ENCODE assay signal across 12 cellular contexts in genomic region chr2:6927186-6927585, GRCh38. TPM values are rescaled to one million over a fixed set of nuclear protein-coding genes. Genes with fewer than 3 reads are reported as not detected.
DNase-seq lines count a peak whose midpoint lies in the region; FAIRE-seq and TF ChIP-seq lines count a peak whose summit lies in the region.
"Had no signal": no experiment of that assay in that cellular context is flagged by ENCODE, and none has a peak within 500 bp of the region (broad histone marks: within the 10 kb centered on the region; RNA-seq: fewer than 3 reads in every experiment).

No MANE protein-coding gene starts in this region.

- H2AFZ ChIP-seq in SK-N-SH (ENCODE audit: low read depth): no peak overlapping the region

- H3K4me3 ChIP-seq in SK-N-SH (ENCODE audit: low read depth in 2 of 2, low read length in 1 of 2) (no peak overlapping the region), fibroblast of the aortic adventitia (ENCODE audit: low read depth, low read length) (no peak overlapping the region), mesodermal cell (ENCODE audit: extremely low read depth, insufficient read depth, low read length, poor library complexity, severe bottlenecking) (no peak overlapping the region), thyroid gland (replicated peaks in 1 of 3) (no peak overlapping the region), tibial nerve (no peak overlapping the region)

- intact Hi-C loops in thyroid gland (cut with DNase I) (loop anchor here (5.0 kb wide), 1 partner anchor 45 kb away; no protein-coding TSS in a partner anchor), MCF 10A (cut with micrococcal nuclease) (no loop called here)

- CTCF ChIA-PET in SK-N-SH (lab: Yijun Ruan, JAX) (interaction anchor here (1.2 to 25.9 kb wide), 4 partner anchors 8 to 131 kb away, joined by 4 to 437 read pairs (median 15); no protein-coding TSS in a partner anchor), MCF 10A (lab: Yijun Ruan, JAX) (interaction anchor here (0.6 to 0.9 kb wide), 2 partner anchors 117 to 1132 kb away, joined by 3 read pairs; no protein-coding TSS in a partner anchor)

- H3K36me3 ChIP-seq in SK-N-SH (replicated peaks in 1 of 2; ENCODE audit: control insufficient read depth in 1 of 2, insufficient read depth in 2 of 2, low read length in 1 of 2) (peaks cover 0 to 4% of the 10 kb centered on the region in 2 experiments), mesodermal cell (ENCODE audit: control insufficient read depth, insufficient read depth, low read length) (peaks cover 5% of the 10 kb centered on the region), thyroid gland (no peaks in the 10 kb centered on the region), tibial nerve (no peaks in the 10 kb centered on the region)

- no peak overlapping the region for H3K4me2 ChIP-seq in SK-N-SH

- no peaks in the 10 kb centered on the region for H3F3A ChIP-seq in SK-N-SH (replicated peaks; ENCODE audit: insufficient read depth)

- no peak for FAIRE-seq in RCC 7860 (lab: Jason Lieb, UNC)
- FAIRE-seq: bronchial epithelial cell had no signal

- TF ChIP-seq CTCF in SK-N-SH (IDR thresholded peaks at IDR 0.05) (no peak), fibroblast of the aortic adventitia (IDR thresholded peaks at IDR 0.05; ENCODE audit: insufficient read depth, low read length) (no peak), thyroid gland (IDR thresholded peaks at IDR 0.05) (no peak), tibial nerve (IDR thresholded peaks at IDR 0.05) (no peak), MCF 10A (IDR thresholded peaks at IDR 0.05; ENCODE audit: unreplicated experiment) (no peak)

- H3K27me3 ChIP-seq in SK-N-SH (ENCODE audit: insufficient read depth) (no peaks in the 10 kb centered on the region), thyroid gland (no peaks in the 10 kb centered on the region), tibial nerve (no peaks in the 10 kb centered on the region)

- WGBS in SK-N-SH (ENCODE audit: low lambda C conversion rate): 49% methylated on average over 3 of the region's 3 CpGs
- 77% methylated on average over 1 to 3 of the region's 3 CpGs for WGBS in mesodermal cell (ENCODE audit: insufficient coverage in 2 of 2), 2 experiments
- WGBS in thyroid gland, 2 donors: 15 to 21% methylated on average over 3 of the region's 3 CpGs
- 58 to 67% methylated on average over 3 of the region's 3 CpGs for whole genome bisulfite sequencing in tibial nerve, 2 donors

- TF ChIP-seq EP300 in SK-N-SH (IDR thresholded peaks at IDR 0.05; ENCODE audit: borderline replicate concordance in 1 of 2, low read depth in 1 of 2, low read length in 1 of 2) (peak in 1 of 2 experiments; percentile 62; a peak in 1 of 4 replicates), tibial nerve (IDR thresholded peaks at IDR 0.05) (no peak)

- no peaks in the 10 kb centered on the region for H3K36me3 Mint-ChIP-seq in MCF 10A (ENCODE audit: insufficient read depth, unreplicated experiment)

- H3K4me1 ChIP-seq in SK-N-SH (ENCODE audit: control insufficient read depth in 1 of 2, insufficient read depth in 2 of 2, low read depth in 1 of 2, low read length in 1 of 2) (peaks cover 0 to 68% of the 10 kb centered on the region in 2 experiments; a peak in 2 of 4 replicates), mesodermal cell (ENCODE audit: control insufficient read depth, insufficient read depth, low read length, poor library complexity, severe bottlenecking) (peaks cover 4% of the 10 kb centered on the region), thyroid gland (peaks cover 13 to 21% of the 10 kb centered on the region in 2 donors), tibial nerve (peaks cover 0 to 57% (median 1%) of the 10 kb centered on the region in 4 donors)

- H3K27ac ChIP-seq in SK-N-SH (ENCODE audit: low read depth in 2 of 2, low read length in 1 of 2) (peak overlapping the region in 1 of 2 experiments; percentile 94; a peak in 3 of 4 replicates), mesodermal cell (ENCODE audit: low read depth, low read length, severe bottlenecking) (peak overlapping the region; percentile 12), thyroid gland (peak overlapping the region; percentile 29 to 54 (median 48)), tibial nerve (peak overlapping the region in 1 of 4 donors; percentile 16)

- H3K9me2 ChIP-seq in SK-N-SH: no peaks in the 10 kb centered on the region

- no peaks in the 10 kb centered on the region for H3K4me1 Mint-ChIP-seq in MCF 10A (ENCODE audit: insufficient read depth, unreplicated experiment)

- H3K9me3 ChIP-seq in SK-N-SH: no peaks in the 10 kb centered on the region
- no peaks in the 10 kb centered on the region for H3K9me3 ChIP-seq in mesodermal cell (ENCODE audit: control insufficient read depth, low read length)
- no peaks in the 10 kb centered on the region for H3K9me3 ChIP-seq in thyroid gland
- H3K9me3 ChIP-seq in tibial nerve: no peaks in the 10 kb centered on the region

- peak; percentile 85 for DNase-seq in SK-N-SH
- peak; percentile 11 for DNase-seq in fibroblast of the aortic adventitia (ENCODE audit: low read depth)
- peak; percentile 58 to 70 for DNase-seq in thyroid gland
- DNase-seq in tibial nerve (ENCODE audit: low spot score in 2 of 2): no peak
- DNase-seq in RCC 7860 (ENCODE audit: low spot score): no peak
- no peak for DNase-seq in MCF 10A (ENCODE audit: unreplicated experiment)
- DNase-seq: activated CD4-positive, alpha-beta memory T cell treated with anti-CD3 and anti-CD28 coated beads, Interleukin-2, amount 10 ng/mL, durations not matched to agents 7 days and 5 days; activated naive CD4-positive, alpha-beta T cell; CD8-positive, alpha-beta memory T cell; stimulated activated naive CD4-positive, alpha-beta T cell treated with Interleukin-2 at 50 U/mL for 16 hours had no signal

- no peak overlapping the region for H3K9ac ChIP-seq in SK-N-SH

- H3K4me3 Mint-ChIP-seq in MCF 10A (ENCODE audit: unreplicated experiment): no peak overlapping the region
- H3K4me3 Mint-ChIP-seq: activated CD4-positive, alpha-beta memory T cell treated with anti-CD3 and anti-CD28 coated beads, Interleukin-2, amount 10 ng/mL, durations not matched to agents 7 days and 5 days; CD8-positive, alpha-beta memory T cell had no signal

- BruUV-seq in MCF 10A (replicated peaks; lab: Mats Ljungman, UMichigan): no TSS peak

- peaks cover 40% of the 10 kb centered on the region for H4K20me1 ChIP-seq in SK-N-SH (ENCODE audit: insufficient read depth)

- TF ChIP-seq POLR2A in thyroid gland (IDR thresholded peaks at IDR 0.05) (no peak), tibial nerve (IDR thresholded peaks at IDR 0.05) (no peak)

- TF ChIP-seq RAD21 in SK-N-SH (IDR thresholded peaks at IDR 0.05; ENCODE audit: low read length): peak; percentile 13; the same call in 1 of the 2 replicates

- POLR2A ChIA-PET in SK-N-SH (lab: Yijun Ruan, JAX) (interaction anchor here (1.1 to 2.1 kb wide), 2 partner anchors 11 to 66 kb away, joined by 5 read pairs; no protein-coding TSS in a partner anchor), MCF 10A (lab: Yijun Ruan, JAX) (no interaction called here)

- no peak overlapping the region for H3K27ac Mint-ChIP-seq in MCF 10A (ENCODE audit: low read depth, unreplicated experiment)
- H3K27ac Mint-ChIP-seq: activated CD4-positive, alpha-beta memory T cell treated with anti-CD3 and anti-CD28 coated beads, Interleukin-2, amount 10 ng/mL, durations not matched to agents 7 days and 5 days had no signal

- H3K79me2 ChIP-seq in SK-N-SH (ENCODE audit: insufficient read depth): peaks cover 74% of the 10 kb centered on the region

- H3K27me3 Mint-ChIP-seq in MCF 10A (ENCODE audit: insufficient read depth, unreplicated experiment): peaks cover 41% of the 10 kb centered on the region
- H3K27me3 Mint-ChIP-seq: activated CD4-positive, alpha-beta memory T cell treated with anti-CD3 and anti-CD28 coated beads, Interleukin-2, amount 10 ng/mL, durations not matched to agents 7 days and 5 days; CD8-positive, alpha-beta memory T cell had no signal

- peaks cover 5% of the 10 kb centered on the region for H3K9me3 Mint-ChIP-seq in MCF 10A (ENCODE audit: unreplicated experiment)

TF ChIP-seq in SK-N-SH, 30 proteins besides CTCF, POLR2A, EP300 and RAD21 (continues in another document):
- TF ChIP-seq MXI1 (IDR thresholded peaks at IDR 0.05; ENCODE audit: low read depth, low read length) (peak; percentile 97), GATA2 (CRISPR knock-in tag; IDR thresholded peaks at IDR 0.05) (peak; percentile 94), SIN3A (IDR thresholded peaks at IDR 0.05; ENCODE audit: borderline replicate concordance, low read depth, low read length) (0 out of 2 replicates have a peak, but pooled peaks have one; percentile 21), SMC3 (IDR thresholded peaks at IDR 0.05; ENCODE audit: low read depth, low read length) (peak; percentile 6; the same call in 1 of the 2 replicates), FOSL2 (IDR thresholded peaks at IDR 0.05; ENCODE audit: borderline replicate concordance, low read depth) (no peak)

RNA-seq across cellular contexts. Expression of gene RNF144A, which starts 10.0 kb away (rescaled TPM):
- 15.6 and 17.3 TPM in 2 replicates for polyA plus RNA-seq in SK-N-SH (2012; rRNA removed)
- polyA plus RNA-seq in SK-N-SH (2012; cell fraction: cytosol; rRNA removed): 9.8 and 15.5 TPM in 2 replicates
- 11.6 and 14.5 TPM in 2 replicates for polyA plus RNA-seq in SK-N-SH (2012; cell fraction: nucleus; rRNA removed)
- 5.8 and 10.8 TPM in 2 replicates for total RNA-seq in fibroblast of the aortic adventitia (ENCODE audit: low replicate concordance)
- 13.9 TPM for polyA plus RNA-seq in mesodermal cell (2013, experiment 1 of 2)
- polyA plus RNA-seq in mesodermal cell (2013, experiment 2 of 2): 11.6 TPM
- 10 to 100 TPM in 2 of 4 donors, 1 to 10 TPM in 2; 8.0 to 12.2 (median 10.6) TPM for total RNA-seq in thyroid gland
- total RNA-seq in tibial nerve: 10 to 100 TPM; 27.3 to 47.3 (median 37.4) TPM
- 0.21 and 0.47 TPM in 2 replicates for total RNA-seq in MCF 10A (2022)

RNA-seq across cellular contexts. Expression of gene RSAD2, which starts 49.6 kb away (rescaled TPM):
- 0.15 and 0.35 TPM in 2 replicates for polyA plus RNA-seq in SK-N-SH (2012; rRNA removed)
- 0.25 and 0.37 TPM in 2 replicates for polyA plus RNA-seq in SK-N-SH (2012; cell fraction: cytosol; rRNA removed)
- polyA plus RNA-seq in SK-N-SH (2012; cell fraction: nucleus; rRNA removed): 0.31 and 0.45 TPM in 2 replicates
- 0.63 and 4.0 TPM in 2 replicates for total RNA-seq in fibroblast of the aortic adventitia (ENCODE audit: low replicate concordance)
- 0.07 TPM for polyA plus RNA-seq in mesodermal cell (2013, experiment 1 of 2)
- polyA plus RNA-seq in mesodermal cell (2013, experiment 2 of 2): 0.10 TPM
- total RNA-seq in thyroid gland: 1 to 10 TPM; 1.5 to 4.9 (median 2.6) TPM
- total RNA-seq in tibial nerve: 1 to 10 TPM in 3 of 4 donors, under 1 TPM in 1; 0.30 to 7.6 (median 4.7) TPM
- total RNA-seq in MCF 10A (2022): 0.09 TPM in 1 of 2 replicates, not detected in the other

Comparison
In these comparisons a context has a peak if more than half of its experiments do, and no peak if none do; other contexts are left out.
1. DNase-seq: peak in SK-N-SH (single experiment), fibroblast of the aortic adventitia (single experiment) and thyroid gland (2 of 2); none in tibial nerve (0 of 2), RCC 7860 (single experiment) and MCF 10A (single experiment).